In genomic region chr1:54248966-54249365, GRCh38 we compare ENCODE assay signal across 14 cellular contexts. TPM values are rescaled to one million over a fixed set of nuclear protein-coding genes. Genes with fewer than 3 reads are reported as not detected.
DNase-seq lines count a peak whose midpoint lies in the region; ATAC-seq and TF ChIP-seq lines count a peak whose summit lies in the region.
"Had no signal": no experiment of that assay in that cellular context is flagged by ENCODE, and none has a peak within 500 bp of the region (broad histone marks: within the 10 kb centered on the region; RNA-seq: fewer than 3 reads in every experiment).

No MANE protein-coding gene starts in this region.

- H3K27me3 Mint-ChIP-seq in Calu3 (ENCODE audit: unreplicated experiment) (no peaks in the 10 kb centered on the region), osteocyte (ENCODE audit: unreplicated experiment) (no peaks in the 10 kb centered on the region)

- in situ Hi-C loops in GM13976 (cut with MboI; ENCODE audit: low sequenced_read_pairs, unreplicated experiment): no loop called here

- CTCF ChIA-PET in Calu3 (lab: Charles Lee): no interaction called here

- peak overlapping the region; percentile 14 for H3K27ac Mint-ChIP-seq in Calu3 (ENCODE audit: unreplicated experiment)
- H3K27ac Mint-ChIP-seq in osteocyte (ENCODE audit: unreplicated experiment): peak overlapping the region; percentile 0

- no peak for TF ChIP-seq CTCF in Calu3 (IDR thresholded peaks at IDR 0.05; ENCODE audit: unreplicated experiment)
- TF ChIP-seq CTCF in osteocyte (IDR thresholded peaks at IDR 0.05): no peak
- TF ChIP-seq CTCF in GM13976 (IDR thresholded peaks at IDR 0.05; ENCODE audit: borderline replicate concordance, control extremely low read depth, extremely low read depth, insufficient read depth, missing control alignments): no peak

- H3K4me1 Mint-ChIP-seq in Calu3 (ENCODE audit: low read depth, unreplicated experiment) (peaks cover 9% of the 10 kb centered on the region), osteocyte (ENCODE audit: unreplicated experiment) (peaks cover 43% of the 10 kb centered on the region)

- H3K4me3 Mint-ChIP-seq in Calu3 (ENCODE audit: low read depth, unreplicated experiment) (no peak overlapping the region), osteocyte (ENCODE audit: unreplicated experiment) (no peak overlapping the region)

- BruUV-seq in Calu3 (replicated peaks; lab: Mats Ljungman, UMichigan): no TSS peak

- H3K9me3 Mint-ChIP-seq in Calu3 (ENCODE audit: low read depth, unreplicated experiment) (no peaks in the 10 kb centered on the region), osteocyte (ENCODE audit: unreplicated experiment) (no peaks in the 10 kb centered on the region)

- H3K36me3 Mint-ChIP-seq in Calu3 (ENCODE audit: insufficient read depth, unreplicated experiment) (no peaks in the 10 kb centered on the region), osteocyte (ENCODE audit: unreplicated experiment) (peaks cover 10% of the 10 kb centered on the region)

- no peak for ATAC-seq in esophagus mucosa
- ATAC-seq: GM12878 had no signal

- DNase-seq in Calu3 (no peak), HCEC 1CT (peak; percentile 29), cerebellar cortex (ENCODE audit: low spot score) (peak; percentile 50), osteocyte (ENCODE audit: extremely low spot score, unreplicated experiment) (no peak), NCI-H748 (lab: John Stamatoyannopoulos, UW; ENCODE audit: unreplicated experiment) (no peak), GM13976 (ENCODE audit: low spot score) (no peak)
- DNase-seq: activated naive CD4-positive, alpha-beta T cell; DMS79 treated with DMSO at 0.1 percent for 48 hours; effector memory CD4-positive, alpha-beta T cell; NCI-H187 treated with DMSO at 0.1 percent for 48 hours; small intestine; stimulated activated naive CD4-positive, alpha-beta T cell treated with Interleukin-2 at 50 U/mL for 16 hours had no signal

- intact Hi-C loops in Calu3 (cut with micrococcal nuclease; ENCODE audit: unreplicated experiment): no loop called here

RNA-seq across cellular contexts. Expression of gene MRPL37, which starts 49.0 kb away (rescaled TPM):
- total RNA-seq in Calu3 (2022): 94.2 and 105 TPM in 2 replicates
- 73.7 and 78.2 TPM in 2 replicates for total RNA-seq in osteocyte
- total RNA-seq in esophagus mucosa: 86.1 TPM

RNA-seq across cellular contexts. Expression of gene CYB5RL, which starts 49.1 kb away (rescaled TPM):
- total RNA-seq in Calu3 (2022) (12.9 and 14.5 TPM in 2 replicates), osteocyte (10.7 and 12.4 TPM in 2 replicates), esophagus mucosa (2.9 TPM)

Comparison
In these comparisons a context has a peak if more than half of its experiments do, and no peak if none do; other contexts are left out.
1. DNase-seq: peak in HCEC 1CT (single experiment) and cerebellar cortex (single experiment); none in Calu3 (single experiment), osteocyte (single experiment), NCI-H748 (single experiment) and GM13976 (single experiment).